Comparison of ENCODE assay signal across 13 cellular contexts in the genomic region with DNA sequence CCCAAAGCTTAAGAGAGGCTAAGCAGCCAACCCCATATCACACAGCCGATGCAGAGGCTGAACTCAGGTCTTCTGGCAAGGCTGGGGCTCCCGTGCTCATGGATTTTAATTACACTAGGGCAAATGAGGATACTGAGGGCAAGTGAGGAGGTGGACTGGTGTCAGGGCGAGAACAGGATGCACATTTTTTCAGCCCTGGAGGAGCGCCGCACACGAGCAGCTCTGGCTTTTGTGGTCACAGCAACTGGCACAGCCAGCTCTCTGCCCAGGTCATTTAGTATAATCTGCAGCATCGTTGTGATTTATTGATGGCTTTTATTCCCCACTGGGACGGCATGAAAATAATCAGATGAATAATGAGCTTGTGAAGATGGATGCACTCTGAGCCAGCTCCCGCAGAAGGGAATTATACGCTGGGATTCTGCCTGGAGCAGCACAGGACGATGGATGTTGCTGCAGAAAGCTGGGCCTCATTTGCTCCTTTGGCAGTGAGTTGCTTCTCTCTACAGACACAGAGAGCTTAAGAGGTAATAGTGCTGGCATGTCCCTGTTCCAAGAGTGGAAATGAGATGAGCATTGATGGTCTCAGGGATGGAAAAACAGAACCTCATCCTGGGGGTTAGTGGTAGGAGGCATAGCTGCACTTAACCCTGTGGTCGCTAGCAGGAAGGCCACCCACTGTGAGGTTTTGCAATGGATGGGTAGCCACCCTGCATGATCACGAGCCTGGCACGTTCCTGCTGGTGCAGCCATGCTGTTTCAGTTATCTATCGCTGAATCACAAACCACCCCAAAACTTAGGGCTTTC.
A peak's percentile ranks its signal among the peaks of the same experiment; 100 is the strongest.
DNase-seq lines count a peak whose midpoint lies in the region; ATAC-seq, FAIRE-seq and TF ChIP-seq lines count a peak whose summit lies in the region.
"Had no signal": no experiment of that assay in that cellular context is flagged by ENCODE, and none has a peak within 500 bp of the region (broad histone marks: within the 10 kb centered on the region; RNA-seq: fewer than 3 reads in every experiment).

No MANE protein-coding gene starts in this region.

- no peak overlapping the region for H3K9ac ChIP-seq in SK-N-MC (ENCODE audit: insufficient read length)

- peaks cover 13% of the 10 kb centered on the region for H3K27me3 ChIP-seq in A673 (replicated peaks; ENCODE audit: insufficient read depth, low read depth, low read length, poor library complexity)
- H3K27me3 ChIP-seq in HL-60 (ENCODE audit: insufficient read depth, poor library complexity, severe bottlenecking), result no peaks in the 10 kb centered on the region
- no peaks in the 10 kb centered on the region for H3K27me3 ChIP-seq in right cardiac atrium (ENCODE audit: control insufficient read depth, insufficient read depth)
- peaks cover 0 to 2% of the 10 kb centered on the region in 2 donors for H3K27me3 ChIP-seq in small intestine (ENCODE audit: control insufficient read depth in 2 of 2, insufficient read depth in 2 of 2, low read length in 2 of 2)
- H3K27me3 ChIP-seq: uterus had no signal

- no TSS peak for BruUV-seq in A673 (replicated peaks; lab: Mats Ljungman, UMichigan)

- H3K4me1 ChIP-seq in A673 (ENCODE audit: insufficient read depth, low read length, poor library complexity, severe bottlenecking) (peaks cover 9% of the 10 kb centered on the region), right cardiac atrium (ENCODE audit: control insufficient read depth, insufficient read depth, low read length) (no peaks in the 10 kb centered on the region), small intestine (ENCODE audit: control insufficient read depth in 2 of 2, insufficient read depth in 1 of 2, low read depth in 1 of 2, low read length in 1 of 2) (no peaks in the 10 kb centered on the region)
- H3K4me1 ChIP-seq: uterus had no signal

- intact Hi-C loops in A673 (cut with micrococcal nuclease; ENCODE audit: unreplicated experiment) (no loop called here), right cardiac atrium (cut with DNase I) (no loop called here)

- ATAC-seq in HG02840 (IDR thresholded peaks at IDR 0.05; ENCODE audit: low FRiP score, unreplicated experiment) (no peak), right cardiac atrium (no peak)

- peaks cover under 1% of the 10 kb centered on the region for H3K9me3 ChIP-seq in A673 (ENCODE audit: low read depth, low read length, poor library complexity, severe bottlenecking)
- no peaks in the 10 kb centered on the region for H3K9me3 ChIP-seq in SK-N-MC (ENCODE audit: low read depth, low read length)
- H3K9me3 ChIP-seq in right cardiac atrium (ENCODE audit: control insufficient read depth, low read length), result no peaks in the 10 kb centered on the region
- H3K9me3 ChIP-seq in small intestine (ENCODE audit: control insufficient read depth, low read depth), result no peaks in the 10 kb centered on the region
- H3K9me3 ChIP-seq: uterus had no signal

- peak; percentile 87 for DNase-seq in A673 (ENCODE audit: low spot score)
- peak in 1 of 2 experiments; percentile 81 for DNase-seq in HL-60 (ENCODE audit: low read depth in 1 of 2, low spot score in 1 of 2)
- DNase-seq in SK-N-MC (ENCODE audit: low read depth, low spot score), result peak; percentile 39
- peak; percentile 66 for DNase-seq in fibroblast of the aortic adventitia (ENCODE audit: low read depth)
- DNase-seq in right cardiac atrium, result no peak
- DNase-seq in NCI-H2081 (lab: John Stamatoyannopoulos, UW), result no peak
- no peak for DNase-seq in small intestine
- DNase-seq: ACHN; activated CD4-positive, alpha-beta T cell treated with anti-CD3 and anti-CD28 coated beads, Interleukin-2, amount 50 U/mL, for 4 hours; KG1; T-helper 2 cell; uterus had no signal

- H3K36me3 ChIP-seq in A673 (ENCODE audit: insufficient read depth, low read length, poor library complexity, severe bottlenecking), result no peaks in the 10 kb centered on the region
- H3K36me3 ChIP-seq in SK-N-MC (ENCODE audit: insufficient read depth, low read length), result no peaks in the 10 kb centered on the region
- H3K36me3 ChIP-seq in small intestine (ENCODE audit: control insufficient read depth in 2 of 2, insufficient read depth in 2 of 2, low read length in 2 of 2), result no peaks in the 10 kb centered on the region

- H3K27ac ChIP-seq in A673 (ENCODE audit: low read depth, low read length, poor library complexity, severe bottlenecking), result no peak overlapping the region
- peak overlapping the region; percentile 75 for H3K27ac ChIP-seq in HL-60 (replicated peaks)
- H3K27ac ChIP-seq in SK-N-MC, result no peak overlapping the region
- H3K27ac ChIP-seq in right cardiac atrium (ENCODE audit: low read length), result no peak overlapping the region
- H3K27ac ChIP-seq in small intestine (ENCODE audit: low read depth in 1 of 2, low read length in 1 of 2), result no peak overlapping the region
- H3K27ac ChIP-seq: uterus had no signal

- POLR2A ChIA-PET in A673 (lab: Charles Lee; ENCODE audit: low non-redundant PET), result no interaction called here

- WGBS in right cardiac atrium, result 74% methylated on average over 15 of the region's 15 CpGs
- 59 to 77% (median 67%) methylated on average over 15 of the region's 15 CpGs for WGBS in small intestine, 3 donors

- FAIRE-seq in small intestine (lab: Jason Lieb, UNC), result no peak

- CTCF ChIA-PET in A673 (lab: Charles Lee), result interaction anchor here (1.1 kb wide), 1 partner anchor 59 kb away, joined by 4 read pairs; no protein-coding TSS in a partner anchor

- TF ChIP-seq CTCF in A673 (conservative IDR thresholded peaks at IDR 0.05; ENCODE audit: low read depth, low read length) (no peak), HL-60 (IDR thresholded peaks at IDR 0.05; ENCODE audit: insufficient read depth, low read length) (no peak), fibroblast of the aortic adventitia (IDR thresholded peaks at IDR 0.05; ENCODE audit: insufficient read depth, low read length) (no peak)

- H3K4me3 ChIP-seq in A673 (ENCODE audit: low read depth, low read length, poor library complexity, severe bottlenecking) (no peak overlapping the region), HL-60 (replicated peaks; ENCODE audit: insufficient read depth, low read length) (no peak overlapping the region), SK-N-MC (peak overlapping the region; percentile 26; the same call in 1 of the 2 replicates), fibroblast of the aortic adventitia (ENCODE audit: low read depth, low read length) (no peak overlapping the region), right cardiac atrium (ENCODE audit: low read length) (no peak overlapping the region), small intestine (ENCODE audit: low read depth in 1 of 2, low read length in 2 of 2) (no peak overlapping the region)
- H3K4me3 ChIP-seq: uterus had no signal

Comparison
In these comparisons a context has a peak if more than half of its experiments do, and no peak if none do; other contexts are left out.
1. DNase-seq: peak in A673 (single experiment), SK-N-MC (single experiment) and fibroblast of the aortic adventitia (single experiment); none in right cardiac atrium (0 of 3), NCI-H2081 (0 of 2) and small intestine (single experiment).